ENCODE assay signal across 8 cellular contexts in genomic region chr15:78872155-78872971, GRCh38. TPM values are rescaled to one million over a fixed set of nuclear protein-coding genes. Genes with fewer than 3 reads are reported as not detected.
DNase-seq lines count a peak whose midpoint lies in the region; TF ChIP-seq lines count a peak whose summit lies in the region.

Gene MORF4L1, plus strand, starts transcription at chr15:78872890. Its CDS starts 128 bp downstream, at chr15:78873018.

- H3K4me3 ChIP-seq in esophagus muscularis mucosa (peak within 1 kb of the TSS; percentile 89 to 100 (median 99)), muscle layer of duodenum (ENCODE audit: low read depth in 1 of 2, low read length in 2 of 2) (peak within 1 kb of the TSS; percentile 95 to 99)

- no peak for TF ChIP-seq POLR2A in esophagus muscularis mucosa (IDR thresholded peaks at IDR 0.05; ENCODE audit: low read depth)

- H3K27me3 ChIP-seq in esophagus muscularis mucosa (peaks cover 0 to 3% (median 0%) of the 10 kb centered on the region in 4 donors), muscle layer of duodenum (ENCODE audit: low read depth, low read length) (no peaks in the 10 kb centered on the region)

- peak within 1 kb of the TSS; percentile 100 for H3K27ac ChIP-seq in esophagus muscularis mucosa (replicated peaks in 1 of 4)
- peak within 1 kb of the TSS; percentile 99 for H3K27ac ChIP-seq in muscle layer of duodenum (ENCODE audit: low read length)

- H3K36me3 ChIP-seq in esophagus muscularis mucosa (no peaks in the 10 kb centered on the region), muscle layer of duodenum (ENCODE audit: control insufficient read depth in 1 of 2, insufficient read depth in 2 of 2, low read length in 2 of 2) (peaks cover 0 to 12% of the 10 kb centered on the region in 2 donors)

- H3K4me1 ChIP-seq in esophagus muscularis mucosa (peaks cover 32 to 38% (median 37%) of the 10 kb centered on the region in 4 donors), muscle layer of duodenum (ENCODE audit: control insufficient read depth in 1 of 2, insufficient read depth in 2 of 2, low read length in 2 of 2) (peaks cover 5 to 27% of the 10 kb centered on the region in 2 donors)

- no peaks in the 10 kb centered on the region for H3K9me3 ChIP-seq in esophagus muscularis mucosa
- H3K9me3 ChIP-seq in muscle layer of duodenum (ENCODE audit: control insufficient read depth in 1 of 2, low read length in 2 of 2), result no peaks in the 10 kb centered on the region

- intact Hi-C loops in esophagus muscularis mucosa (cut with DNase I), result loop anchor here (5.0 kb wide), 1 partner anchor 60 kb away; the partner anchor contains the start of gene ADAMTS7

- no peak for TF ChIP-seq CTCF in esophagus muscularis mucosa (IDR thresholded peaks at IDR 0.05)

- 6% methylated on average over 42 of the region's 52 CpGs for WGBS in esophagus muscularis mucosa

- no peak for TF ChIP-seq EP300 in esophagus muscularis mucosa (IDR thresholded peaks at IDR 0.05)

- DNase-seq in DMS153 treated with DMSO at 0.1 percent for 48 hours (lab: John Stamatoyannopoulos, UW; ENCODE audit: unreplicated experiment), result peak; percentile 18
- DNase-seq in GOT3 (lab: John Stamatoyannopoulos, UW), result peak; percentile 82
- peak; percentile 94 for DNase-seq in LHCN-M2 (ENCODE audit: low read depth)
- DNase-seq in RKO (ENCODE audit: low spot score), result peak; percentile 94
- peak; percentile 97 for DNase-seq in activated T-helper 1 cell treated with Interleukin-2 at 50 U/mL for 16 hours (ENCODE audit: low read depth)
- peak; percentile 98 for DNase-seq in esophagus muscularis mucosa (ENCODE audit: extremely low spot score)
- peak; percentile 89 to 92 for DNase-seq in stimulated activated CD8-positive, alpha-beta memory T cell treated with anti-CD3 and anti-CD28 coated beads, Interleukin-7, amount 100 ng/mL, for 1 hour (ENCODE audit: low read depth in 2 of 2)

RNA-seq across cellular contexts. Expression of gene MORF4L1, which starts in this region (rescaled TPM):
- 283 and 429 TPM in 2 replicates for total RNA-seq in LHCN-M2 (2014; rRNA removed)
- 415 TPM for polyA plus RNA-seq in LHCN-M2 (2012)
- total RNA-seq in esophagus muscularis mucosa, result 100 to 1,000 TPM; 371 to 476 (median 392) TPM

Comparison
In these comparisons a context has a peak if more than half of its experiments do, and no peak if none do; other contexts are left out.
1. Peak in every context shown above with its lines: DNase-seq, H3K4me3 ChIP-seq and H3K27ac ChIP-seq.
2. DNase-seq: peak in every context shown above with its lines; median percentile 98 in esophagus muscularis mucosa; 97 in activated T-helper 1 cell treated with Interleukin-2 at 50 U/mL for 16 hours; 94 in LHCN-M2; 94 in RKO; 90 in stimulated activated CD8-positive, alpha-beta memory T cell treated with anti-CD3 and anti-CD28 coated beads, Interleukin-7, amount 100 ng/mL, for 1 hour; 82 in GOT3; 18 in DMS153 treated with DMSO at 0.1 percent for 48 hours.